9 cellular contexts compared by ENCODE assay signal in the genomic region with DNA sequence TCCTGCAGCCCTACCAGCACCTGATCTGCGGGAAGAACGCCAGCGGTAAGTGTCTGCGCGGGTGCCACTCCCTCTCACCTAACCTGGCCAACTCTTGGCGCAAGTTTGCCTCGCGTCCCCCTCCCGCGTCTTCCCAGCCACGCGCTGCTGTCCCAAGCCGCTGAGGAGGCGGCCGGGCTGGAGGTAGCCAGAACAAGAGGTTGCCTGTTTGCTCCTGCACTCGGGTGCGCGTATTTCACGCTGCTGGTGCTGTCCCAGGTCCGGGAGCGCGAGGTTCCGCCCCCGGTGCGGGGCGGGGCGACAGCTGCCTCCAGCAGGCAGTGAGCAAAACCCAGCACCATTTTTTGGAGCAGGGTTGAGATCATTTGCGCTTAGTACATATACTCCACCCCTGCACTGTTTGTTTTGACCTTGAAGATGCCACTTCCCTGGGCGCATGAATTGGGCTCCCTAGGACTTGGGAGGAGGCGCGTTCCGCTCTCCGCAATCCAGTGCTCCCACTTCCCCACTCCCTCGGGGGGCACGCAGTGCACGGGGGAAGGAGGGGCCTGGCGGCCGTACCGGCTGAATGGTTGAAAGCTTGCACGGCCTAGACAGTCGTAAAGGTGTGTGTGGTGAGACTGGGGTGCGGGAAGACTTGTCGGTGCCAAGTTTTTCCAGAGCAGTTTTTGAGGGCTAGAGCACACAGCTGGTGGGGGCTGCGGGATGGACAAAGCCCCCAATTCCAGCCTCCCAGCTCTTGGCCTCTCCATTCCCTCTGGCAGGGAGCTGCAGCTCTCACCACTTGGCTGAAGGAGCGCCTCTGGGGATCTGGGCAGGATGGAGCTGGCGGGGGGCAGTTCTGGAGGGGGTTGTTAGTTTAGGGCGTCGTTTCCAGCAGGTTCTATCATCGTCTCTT.
DNase-seq lines count a peak whose midpoint lies in the region; ATAC-seq and TF ChIP-seq lines count a peak whose summit lies in the region.
"Had no signal": no experiment of that assay in that cellular context is flagged by ENCODE, and none has a peak within 500 bp of the region (broad histone marks: within the 10 kb centered on the region; RNA-seq: fewer than 3 reads in every experiment).

No MANE protein-coding gene starts in this region.

- H3K9me3 ChIP-seq in WERI-Rb-1 (ENCODE audit: severe bottlenecking) (no peaks in the 10 kb centered on the region), left lung (no peaks in the 10 kb centered on the region)
- H3K9me3 ChIP-seq: adrenal gland had no signal

- H3K27me3 ChIP-seq in WERI-Rb-1 (ENCODE audit: insufficient read depth, low read depth, severe bottlenecking) (peaks cover 45% of the 10 kb centered on the region), left lung (peaks cover 38 to 90% of the 10 kb centered on the region in 2 donors)

- DNase-seq in NCI-H1092 treated with DMSO at 0.1 percent for 48 hours (lab: John Stamatoyannopoulos, UW) (peak; percentile 2), NCI-H1092 (lab: John Stamatoyannopoulos, UW) (no peak), WERI-Rb-1 (peak; percentile 15), T47D (ENCODE audit: low read depth in 1 of 2, low spot score in 1 of 2) (peak; percentile 85 to 94), left lung (peak; percentile 44 to 88), middle frontal gyrus (ENCODE audit: extremely low spot score, low spot score) (no peak), NCI-H2107 (lab: John Stamatoyannopoulos, UW) (no peak)
- DNase-seq in stimulated activated CD4-positive, alpha-beta T cell treated with anti-CD3 and anti-CD28 coated beads, TNF-alpha, amount 100 ng/mL, for 24 hours (ENCODE audit: low read depth in 3 of 3) = peak; percentile 55 to 82 (median 63)

- H3K4me3 ChIP-seq in WERI-Rb-1 (ENCODE audit: low read depth, low read length) (peak overlapping the region; percentile 82), left lung (peak overlapping the region; percentile 8 to 47)

- intact Hi-C loops in left lung (cut with DNase I) = no loop called here

- peaks cover 34 to 49% of the 10 kb centered on the region in 2 donors for H3K4me1 ChIP-seq in left lung

- in situ Hi-C loops in T47D (cut with HindIII; ENCODE audit: low pct_unique_long_range_greater_than_20kb, low sequenced_read_pairs) = no loop called here

- peak; percentile 24 for ATAC-seq in left lung

- H3K36me3 ChIP-seq in WERI-Rb-1 (no peaks in the 10 kb centered on the region), left lung (no peaks in the 10 kb centered on the region)
- H3K36me3 ChIP-seq: adrenal gland had no signal

- H3K27ac ChIP-seq in WERI-Rb-1 = no peak overlapping the region
- no peak overlapping the region for H3K27ac ChIP-seq in left lung
- H3K27ac ChIP-seq: adrenal gland had no signal

- TF ChIP-seq CTCF in WERI-Rb-1 (IDR thresholded peaks at IDR 0.05; ENCODE audit: low read depth, low read length) (no peak), left lung (IDR thresholded peaks at IDR 0.05) (no peak)

Comparison
In these comparisons a context has a peak if more than half of its experiments do, and no peak if none do; other contexts are left out.
1. DNase-seq: peak in NCI-H1092 treated with DMSO at 0.1 percent for 48 hours (single experiment), WERI-Rb-1 (single experiment), T47D (2 of 2), left lung (2 of 2) and stimulated activated CD4-positive, alpha-beta T cell treated with anti-CD3 and anti-CD28 coated beads, TNF-alpha, amount 100 ng/mL, for 24 hours (3 of 3); none in NCI-H1092 (single experiment), middle frontal gyrus (single experiment) and NCI-H2107 (single experiment).